Comparison of ENCODE assay signal across 1 cellular context in genomic region chr2:70191244-70191735, GRCh38.
TF ChIP-seq lines count a peak whose summit lies in the region.

No MANE protein-coding gene starts in this region.

TF ChIP-seq in WTC11, 78 proteins besides CTCF, POLR2A, EP300 and RAD21 (continued from another document):
- TF ChIP-seq ZNF512 (CRISPR knock-in tag; IDR thresholded peaks at IDR 0.05; ENCODE audit: borderline replicate concordance): no peak
- no peak for TF ChIP-seq ZNF671 (CRISPR knock-in tag; IDR thresholded peaks at IDR 0.05)
- TF ChIP-seq, protein P1, sequence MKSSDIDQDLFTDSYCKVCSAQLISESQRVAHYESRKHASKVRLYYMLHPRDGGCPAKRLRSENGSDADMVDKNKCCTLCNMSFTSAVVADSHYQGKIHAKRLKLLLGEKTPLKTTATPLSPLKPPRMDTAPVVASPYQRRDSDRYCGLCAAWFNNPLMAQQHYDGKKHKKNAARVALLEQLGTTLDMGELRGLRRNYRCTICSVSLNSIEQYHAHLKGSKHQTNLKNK (CRISPR knock-in tag; IDR thresholded peaks at IDR 0.05): no peak
- TF ChIP-seq ZNF138 (CRISPR knock-in tag; conservative IDR thresholded peaks at IDR 0.05): no peak
